Comparison of ENCODE assay signal across 9 cellular contexts in genomic region chr19:51712461-51713081, GRCh38. TPM values are rescaled to one million over a fixed set of nuclear protein-coding genes. Genes with fewer than 3 reads are reported as not detected.
DNase-seq lines count a peak whose midpoint lies in the region; ATAC-seq, FAIRE-seq and TF ChIP-seq lines count a peak whose summit lies in the region.
"Had no signal": no experiment of that assay in that cellular context is flagged by ENCODE, and none has a peak within 500 bp of the region (broad histone marks: within the 10 kb centered on the region; RNA-seq: fewer than 3 reads in every experiment).

No MANE protein-coding gene starts in this region.

- H3K9ac ChIP-seq in H1 (replicated peaks in 1 of 4; ENCODE audit: extremely low read depth in 1 of 4, low read depth in 3 of 4, low read length in 3 of 4) (no peak overlapping the region), colonic mucosa (ENCODE audit: low read depth in 2 of 2, low read length in 2 of 2) (no peak overlapping the region)

- TF ChIP-seq RAD21 in H1 (IDR thresholded peaks at IDR 0.05 in 1 of 2, conservative IDR thresholded peaks at IDR 0.05 in 1 of 2; ENCODE audit: low read depth in 2 of 2, low read length in 2 of 2), result peak; percentile 65 to 73

- POLR2A ChIA-PET in activated CD8-positive, alpha-beta T cell treated with anti-CD3 and anti-CD28 coated beads for 36 hours (lab: Charles Lee), result interaction anchor here (0.6 kb wide), 1 partner anchor 11 kb away, joined by 3 read pairs; no protein-coding TSS in a partner anchor
- POLR2A ChIA-PET in activated CD8-positive, alpha-beta T cell treated with anti-CD3 and anti-CD28 coated beads, Interleukin-2, amount 10 ng/mL, durations not matched to agents 7 days and 5 days (lab: Charles Lee), result no interaction called here
- POLR2A ChIA-PET in H1 (lab: Charles Lee; ENCODE audit: partially characterized antibody), result no interaction called here

- TF ChIP-seq CTCF in activated CD8-positive, alpha-beta T cell treated with anti-CD3 and anti-CD28 coated beads for 36 hours (IDR thresholded peaks at IDR 0.05), result peak; percentile 56
- peak; percentile 73 to 80 (median 79) for TF ChIP-seq CTCF in H1 (IDR thresholded peaks at IDR 0.05; ENCODE audit: control extremely low read depth in 1 of 3, insufficient read depth in 1 of 3, low read depth in 1 of 3, low read length in 3 of 3)
- TF ChIP-seq CTCF in colonic mucosa (IDR thresholded peaks at IDR 0.05), result no peak

- no peaks in the 10 kb centered on the region for H3K79me2 ChIP-seq in H1 (ENCODE audit: control insufficient read depth in 1 of 2, insufficient read depth in 2 of 2, low read length in 2 of 2)

- H3K27me3 ChIP-seq in H1 (replicated peaks in 1 of 4; ENCODE audit: control insufficient read depth in 3 of 4, extremely low read depth in 1 of 4, insufficient read depth in 3 of 4, low read length in 3 of 4) (peaks cover 0 to 3% (median 0%) of the 10 kb centered on the region in 4 experiments; a peak in 4 of 7 replicates), colonic mucosa (no peaks in the 10 kb centered on the region)

- H3K4me1 ChIP-seq in H1 (replicated peaks in 1 of 4; ENCODE audit: control insufficient read depth in 3 of 4, insufficient read depth in 4 of 4, low read length in 3 of 4), result 0 out of 7 replicates have a peak, but pooled peaks cover 0 to 2% (median 0%) of the 10 kb centered on the region in 4 experiments
- no peaks in the 10 kb centered on the region for H3K4me1 ChIP-seq in colonic mucosa

- H4K91ac ChIP-seq in H1 (replicated peaks; ENCODE audit: insufficient read length, low read length), result no peak overlapping the region

- H2BK20ac ChIP-seq in H1 (ENCODE audit: low read length), result no peak overlapping the region

- no peak overlapping the region for H3K27ac Mint-ChIP-seq in activated CD8-positive, alpha-beta T cell treated with anti-CD3 and anti-CD28 coated beads for 36 hours
- H3K27ac Mint-ChIP-seq in activated CD8-positive, alpha-beta T cell treated with anti-CD3 and anti-CD28 coated beads, Interleukin-2, amount 10 ng/mL, durations not matched to agents 7 days and 5 days, result no peak overlapping the region
- no peak overlapping the region for H3K27ac Mint-ChIP-seq in stimulated activated naive B cell treated with anti-CD40 and anti-IgM and Interleukin-4, amounts not matched to agents 10 μg/mL and 1 μg/mL and 100 μg/mL, for 72 hours

- H3K9me3 ChIP-seq in H1 (ENCODE audit: insufficient read depth in 2 of 2, low read depth in 1 of 2, low read length in 1 of 2), result no peaks in the 10 kb centered on the region
- no peaks in the 10 kb centered on the region for H3K9me3 ChIP-seq in colonic mucosa

- no peak overlapping the region for H3K4ac ChIP-seq in H1 (replicated peaks; ENCODE audit: insufficient read length, low read depth, low read length)

- H4K20me1 ChIP-seq in H1 (replicated peaks in 1 of 2; ENCODE audit: control insufficient read depth in 1 of 2, insufficient read depth in 2 of 2, low read length in 2 of 2), result no peaks in the 10 kb centered on the region

- no peak overlapping the region for H3K56ac ChIP-seq in H1 (replicated peaks; ENCODE audit: insufficient read length, low read depth, low read length)

- H4K8ac ChIP-seq in H1 (ENCODE audit: extremely low read depth, insufficient read depth, low read length), result no peak overlapping the region; the same call in 1 of the 2 replicates

- FAIRE-seq in H1 (lab: Jason Lieb, UNC), result peak; percentile 79

- no peak overlapping the region for H2BK120ac ChIP-seq in H1 (replicated peaks; ENCODE audit: low read depth, low read length)

- intact Hi-C loops in activated CD8-positive, alpha-beta T cell treated with anti-CD3 and anti-CD28 coated beads for 36 hours (cut with micrococcal nuclease), result no loop called here
- intact Hi-C loops in colonic mucosa (cut with DNase I), result no loop called here

- H3K23ac ChIP-seq in H1 (ENCODE audit: insufficient read length), result no peak overlapping the region

- no peak overlapping the region for H2BK15ac ChIP-seq in H1 (ENCODE audit: low read length)

- DNase-seq in activated CD8-positive, alpha-beta T cell treated with anti-CD3 and anti-CD28 coated beads for 36 hours, result peak; percentile 27
- DNase-seq in activated CD8-positive, alpha-beta T cell treated with anti-CD3 and anti-CD28 coated beads, Interleukin-2, amount 10 ng/mL, durations not matched to agents 7 days and 5 days, result no peak
- DNase-seq in NCI-H774 (lab: John Stamatoyannopoulos, UW) (peak; percentile 21), H1 (ENCODE audit: low read depth in 1 of 2, low spot score in 2 of 2) (peak; percentile 51 to 57), colonic mucosa (no peak)
- no peak for DNase-seq in stimulated activated naive B cell treated with anti-CD40 and anti-IgM and Interleukin-4, amounts not matched to agents 10 μg/mL and 1 μg/mL and 100 μg/mL, for 72 hours

- no peak overlapping the region for H3K4me3 Mint-ChIP-seq in activated CD8-positive, alpha-beta T cell treated with anti-CD3 and anti-CD28 coated beads for 36 hours
- no peak overlapping the region for H3K4me3 Mint-ChIP-seq in activated CD8-positive, alpha-beta T cell treated with anti-CD3 and anti-CD28 coated beads, Interleukin-2, amount 10 ng/mL, durations not matched to agents 7 days and 5 days
- H3K4me3 Mint-ChIP-seq in stimulated activated naive B cell treated with anti-CD40 and anti-IgM and Interleukin-4, amounts not matched to agents 10 μg/mL and 1 μg/mL and 100 μg/mL, for 72 hours, result no peak overlapping the region

- no peak overlapping the region for H3K18ac ChIP-seq in H1 (ENCODE audit: extremely low read depth, low read length)

- H3K4me1 Mint-ChIP-seq in activated CD8-positive, alpha-beta T cell treated with anti-CD3 and anti-CD28 coated beads for 36 hours (ENCODE audit: low read depth), result no peaks in the 10 kb centered on the region
- no peaks in the 10 kb centered on the region for H3K4me1 Mint-ChIP-seq in activated CD8-positive, alpha-beta T cell treated with anti-CD3 and anti-CD28 coated beads, Interleukin-2, amount 10 ng/mL, durations not matched to agents 7 days and 5 days (ENCODE audit: low read depth)
- peaks cover 13 to 19% of the 10 kb centered on the region in 2 donors for H3K4me1 Mint-ChIP-seq in stimulated activated naive B cell treated with anti-CD40 and anti-IgM and Interleukin-4, amounts not matched to agents 10 μg/mL and 1 μg/mL and 100 μg/mL, for 72 hours

- no peak overlapping the region for H2AFZ ChIP-seq in H1 (ENCODE audit: low read length)

- no peak overlapping the region; the same call in 1 of the 2 replicates for H2BK12ac ChIP-seq in H1 (ENCODE audit: low read depth, low read length)

- H3K27ac ChIP-seq in H1 (ENCODE audit: low read depth, low read length), result no peak overlapping the region
- no peak overlapping the region for H3K27ac ChIP-seq in colonic mucosa
- H3K27ac ChIP-seq: epithelial cell of prostate had no signal

- no peaks in the 10 kb centered on the region for H3K36me3 Mint-ChIP-seq in activated CD8-positive, alpha-beta T cell treated with anti-CD3 and anti-CD28 coated beads for 36 hours (ENCODE audit: low read depth)
- H3K36me3 Mint-ChIP-seq in activated CD8-positive, alpha-beta T cell treated with anti-CD3 and anti-CD28 coated beads, Interleukin-2, amount 10 ng/mL, durations not matched to agents 7 days and 5 days (ENCODE audit: low read depth), result no peaks in the 10 kb centered on the region
- H3K36me3 Mint-ChIP-seq in stimulated activated naive B cell treated with anti-CD40 and anti-IgM and Interleukin-4, amounts not matched to agents 10 μg/mL and 1 μg/mL and 100 μg/mL, for 72 hours, result peaks cover under 1 to 5% of the 10 kb centered on the region in 2 donors

- no peaks in the 10 kb centered on the region for H3K79me1 ChIP-seq in H1 (ENCODE audit: low read depth, low read length)

- no peak overlapping the region for H3K4me2 ChIP-seq in H1 (ENCODE audit: insufficient read depth in 1 of 2, low read depth in 2 of 2, low read length in 2 of 2)

- H3K23me2 ChIP-seq in H1 (ENCODE audit: low read depth, low read length), result peaks cover 2% of the 10 kb centered on the region; the same call in 1 of the 2 replicates

- WGBS in H1 (ENCODE audit: extremely low coverage in 1 of 2, insufficient coverage in 1 of 2, insufficient read length in 1 of 2, insufficient replicate concordance in 2 of 2, low coverage in 1 of 2, low lambda C conversion rate in 2 of 2, missing lambda C conversion rate in 1 of 2), 2 experiments, result 43% methylated on average over 9 of the region's 9 CpGs; no CpG with 5 or more reads in 1 of the 2 experiments

- no peak overlapping the region for H4K5ac ChIP-seq in H1 (ENCODE audit: insufficient read length, low read depth, low read length)

- H3K4me3 ChIP-seq in H1 (ENCODE audit: extremely low read depth in 1 of 4, insufficient read depth in 2 of 4, low read depth in 3 of 4, low read length in 4 of 4) (no peak overlapping the region), colonic mucosa (no peak overlapping the region)

- no peaks in the 10 kb centered on the region for H3K9me3 Mint-ChIP-seq in activated CD8-positive, alpha-beta T cell treated with anti-CD3 and anti-CD28 coated beads for 36 hours
- no peaks in the 10 kb centered on the region for H3K9me3 Mint-ChIP-seq in activated CD8-positive, alpha-beta T cell treated with anti-CD3 and anti-CD28 coated beads, Interleukin-2, amount 10 ng/mL, durations not matched to agents 7 days and 5 days (ENCODE audit: insufficient read depth)
- peaks cover 8 to 10% of the 10 kb centered on the region in 2 donors for H3K9me3 Mint-ChIP-seq in stimulated activated naive B cell treated with anti-CD40 and anti-IgM and Interleukin-4, amounts not matched to agents 10 μg/mL and 1 μg/mL and 100 μg/mL, for 72 hours

- H3K27me3 Mint-ChIP-seq in activated CD8-positive, alpha-beta T cell treated with anti-CD3 and anti-CD28 coated beads for 36 hours, result peaks cover 8% of the 10 kb centered on the region
- peaks cover 17% of the 10 kb centered on the region for H3K27me3 Mint-ChIP-seq in activated CD8-positive, alpha-beta T cell treated with anti-CD3 and anti-CD28 coated beads, Interleukin-2, amount 10 ng/mL, durations not matched to agents 7 days and 5 days (ENCODE audit: low read depth)
- peaks cover 8 to 12% of the 10 kb centered on the region in 2 donors for H3K27me3 Mint-ChIP-seq in stimulated activated naive B cell treated with anti-CD40 and anti-IgM and Interleukin-4, amounts not matched to agents 10 μg/mL and 1 μg/mL and 100 μg/mL, for 72 hours

- H2AK5ac ChIP-seq in H1 (ENCODE audit: low read depth, low read length), result no peak overlapping the region; the same call in 1 of the 2 replicates

- no peak overlapping the region for H3K14ac ChIP-seq in H1 (ENCODE audit: insufficient read length)

- no peak for TF ChIP-seq POLR2A in H1 (IDR thresholded peaks at IDR 0.05; ENCODE audit: control extremely low read depth in 1 of 2, low read depth in 2 of 2, low read length in 2 of 2)

- TF ChIP-seq EP300 in H1 (IDR thresholded peaks at IDR 0.05; ENCODE audit: borderline replicate concordance in 1 of 2, low read depth in 2 of 2, low read length in 2 of 2), result no peak

- no peak overlapping the region for H2BK5ac ChIP-seq in H1 (ENCODE audit: low read depth, low read length)

- CTCF ChIA-PET in activated CD8-positive, alpha-beta T cell treated with anti-CD3 and anti-CD28 coated beads for 36 hours (lab: Charles Lee), result no interaction called here
- CTCF ChIA-PET in activated CD8-positive, alpha-beta T cell treated with anti-CD3 and anti-CD28 coated beads, Interleukin-2, amount 10 ng/mL, durations not matched to agents 7 days and 5 days (lab: Charles Lee), result no interaction called here
- CTCF ChIA-PET in H1 (lab: Charles Lee; ENCODE audit: partially characterized antibody), result interaction anchor here (0.5 to 2.7 kb wide), 7 partner anchors 8 to 65 kb away, joined by 3 to 13 read pairs (median 3); no protein-coding TSS in a partner anchor

- ATAC-seq in activated CD8-positive, alpha-beta T cell treated with anti-CD3 and anti-CD28 coated beads for 36 hours, result peak; percentile 42
- ATAC-seq in activated CD8-positive, alpha-beta T cell treated with anti-CD3 and anti-CD28 coated beads, Interleukin-2, amount 10 ng/mL, durations not matched to agents 7 days and 5 days, result no peak
- ATAC-seq in stimulated activated naive B cell treated with anti-CD40 and anti-IgM and Interleukin-4, amounts not matched to agents 10 μg/mL and 1 μg/mL and 100 μg/mL, for 72 hours (replicated peaks), result peak; percentile 31 to 55
- ATAC-seq in GM21423 (IDR thresholded peaks at IDR 0.05; ENCODE audit: unreplicated experiment) (no peak), HG03571 (IDR thresholded peaks at IDR 0.05; ENCODE audit: unreplicated experiment) (no peak)

- no peaks in the 10 kb centered on the region for H3K36me3 ChIP-seq in H1 (ENCODE audit: control insufficient read depth in 2 of 4, insufficient read depth in 4 of 4, low read length in 3 of 4)
- H3K36me3 ChIP-seq in colonic mucosa, result no peaks in the 10 kb centered on the region

RNA-seq across cellular contexts. Expression of gene HAS1, which starts 11.2 kb away (rescaled TPM):
- total RNA-seq in activated CD8-positive, alpha-beta T cell treated with anti-CD3 and anti-CD28 coated beads for 36 hours, result not detected
- not detected for total RNA-seq in activated CD8-positive, alpha-beta T cell treated with anti-CD3 and anti-CD28 coated beads, Interleukin-2, amount 10 ng/mL, durations not matched to agents 7 days and 5 days
- 0.19 TPM in 1 of 2 replicates, not detected in the other for total RNA-seq in H1 (2021; fragmentation: NEBNext Ultra II Directional; extraction: Animal tissue kit (Norgen Biotek cat#: 25700))
- polyA plus RNA-seq in H1 (2011; rRNA removed), result 1.5 and 1.9 TPM in 2 replicates
- polyA plus RNA-seq in H1 (2011; cell fraction: cytosol; rRNA removed), result 1.2 TPM
- polyA plus RNA-seq in H1 (2011; cell fraction: nucleus; rRNA removed), result 1.6 TPM
- polyA plus RNA-seq in H1 (2012, experiment 1 of 2), result 0.76 to 1.2 TPM (median 1.00 TPM) in 4 replicates
- 1.2 TPM for polyA plus RNA-seq in H1 (2012, experiment 2 of 2)
- polyA plus RNA-seq in H1 (2013, experiment 1 of 2), result 0.51 TPM
- 0.28 TPM for polyA plus RNA-seq in H1 (2013, experiment 2 of 2)
- polyA minus RNA-seq in H1 (2011; rRNA and poly(A)+ RNA removed), result 0.19 and 0.32 TPM in 2 replicates
- polyA minus RNA-seq in H1 (2011; cell fraction: cytosol; rRNA and poly(A)+ RNA removed), result not detected
- 1.5 TPM for polyA minus RNA-seq in H1 (2011; cell fraction: nucleus; rRNA and poly(A)+ RNA removed)
- total RNA-seq in colonic mucosa, result under 1 TPM in 1 of 2 donors, not detected in 1; 0.40 TPM

RNA-seq across cellular contexts. Expression of gene SPACA6, which starts 19.4 kb away (rescaled TPM):
- total RNA-seq in activated CD8-positive, alpha-beta T cell treated with anti-CD3 and anti-CD28 coated beads for 36 hours, result 1 to 10 TPM; 2.4 to 4.6 TPM
- 1 to 10 TPM; 1.2 to 2.2 TPM for total RNA-seq in activated CD8-positive, alpha-beta T cell treated with anti-CD3 and anti-CD28 coated beads, Interleukin-2, amount 10 ng/mL, durations not matched to agents 7 days and 5 days
- total RNA-seq in H1 (2021; fragmentation: NEBNext Ultra II Directional; extraction: Animal tissue kit (Norgen Biotek cat#: 25700)), result 4.1 and 7.5 TPM in 2 replicates
- polyA plus RNA-seq in H1 (2011; rRNA removed), result 7.1 and 9.7 TPM in 2 replicates
- 8.5 TPM for polyA plus RNA-seq in H1 (2011; cell fraction: cytosol; rRNA removed)
- polyA plus RNA-seq in H1 (2011; cell fraction: nucleus; rRNA removed), result 23.1 TPM
- polyA plus RNA-seq in H1 (2012, experiment 1 of 2), result 6.3 to 8.0 TPM (median 7.3 TPM) in 4 replicates
- 6.1 TPM for polyA plus RNA-seq in H1 (2012, experiment 2 of 2)
- polyA plus RNA-seq in H1 (2013, experiment 1 of 2), result 4.7 TPM
- polyA plus RNA-seq in H1 (2013, experiment 2 of 2), result 4.4 TPM
- 1.3 and 2.3 TPM in 2 replicates for polyA minus RNA-seq in H1 (2011; rRNA and poly(A)+ RNA removed)
- polyA minus RNA-seq in H1 (2011; cell fraction: cytosol; rRNA and poly(A)+ RNA removed), result 1.4 TPM
- 7.4 TPM for polyA minus RNA-seq in H1 (2011; cell fraction: nucleus; rRNA and poly(A)+ RNA removed)
- 1 to 10 TPM; 3.0 to 4.3 TPM for total RNA-seq in colonic mucosa

RNA-seq across cellular contexts. Expression of gene FPR1, which starts 39.1 kb away (rescaled TPM):
- not detected for total RNA-seq in activated CD8-positive, alpha-beta T cell treated with anti-CD3 and anti-CD28 coated beads for 36 hours
- total RNA-seq in activated CD8-positive, alpha-beta T cell treated with anti-CD3 and anti-CD28 coated beads, Interleukin-2, amount 10 ng/mL, durations not matched to agents 7 days and 5 days, result not detected
- total RNA-seq in H1 (2021; fragmentation: NEBNext Ultra II Directional; extraction: Animal tissue kit (Norgen Biotek cat#: 25700)), result not detected in 2 replicates
- polyA plus RNA-seq in H1 (2011; rRNA removed), result 0.11 TPM in 1 of 2 replicates, not detected in the other
- polyA plus RNA-seq in H1 (2011; cell fraction: cytosol; rRNA removed), result not detected
- not detected for polyA plus RNA-seq in H1 (2011; cell fraction: nucleus; rRNA removed)
- not detected in 4 replicates for polyA plus RNA-seq in H1 (2012, experiment 1 of 2)
- not detected for polyA plus RNA-seq in H1 (2012, experiment 2 of 2)
- polyA plus RNA-seq in H1 (2013, experiment 1 of 2), result not detected
- not detected for polyA plus RNA-seq in H1 (2013, experiment 2 of 2)
- not detected in 2 replicates for polyA minus RNA-seq in H1 (2011; rRNA and poly(A)+ RNA removed)
- not detected for polyA minus RNA-seq in H1 (2011; cell fraction: cytosol; rRNA and poly(A)+ RNA removed)
- not detected for polyA minus RNA-seq in H1 (2011; cell fraction: nucleus; rRNA and poly(A)+ RNA removed)
- 1 to 10 TPM in 1 of 2 donors, under 1 TPM in 1; 0.69 to 2.5 TPM for total RNA-seq in colonic mucosa

RNA-seq across cellular contexts. Expression of gene FPR2, which starts 48.4 kb away (rescaled TPM):
- total RNA-seq in activated CD8-positive, alpha-beta T cell treated with anti-CD3 and anti-CD28 coated beads for 36 hours, result not detected
- not detected for total RNA-seq in activated CD8-positive, alpha-beta T cell treated with anti-CD3 and anti-CD28 coated beads, Interleukin-2, amount 10 ng/mL, durations not matched to agents 7 days and 5 days
- not detected in 2 replicates for total RNA-seq in H1 (2021; fragmentation: NEBNext Ultra II Directional; extraction: Animal tissue kit (Norgen Biotek cat#: 25700))
- 0.05 and 0.17 TPM in 2 replicates for polyA plus RNA-seq in H1 (2011; rRNA removed)
- 0.10 TPM for polyA plus RNA-seq in H1 (2011; cell fraction: cytosol; rRNA removed)
- polyA plus RNA-seq in H1 (2011; cell fraction: nucleus; rRNA removed), result 0.26 TPM
- polyA plus RNA-seq in H1 (2012, experiment 1 of 2), result 0.24 to 0.52 TPM in 2 of 4 replicates, not detected in the others
- polyA plus RNA-seq in H1 (2012, experiment 2 of 2), result not detected
- 0.49 TPM for polyA plus RNA-seq in H1 (2013, experiment 1 of 2)
- polyA plus RNA-seq in H1 (2013, experiment 2 of 2), result 0.53 TPM
- 0.63 and 0.71 TPM in 2 replicates for polyA minus RNA-seq in H1 (2011; rRNA and poly(A)+ RNA removed)
- not detected for polyA minus RNA-seq in H1 (2011; cell fraction: cytosol; rRNA and poly(A)+ RNA removed)
- not detected for polyA minus RNA-seq in H1 (2011; cell fraction: nucleus; rRNA and poly(A)+ RNA removed)
- 1 to 10 TPM in 1 of 2 donors, under 1 TPM in 1; 0.47 to 1.1 TPM for total RNA-seq in colonic mucosa

Comparison
In these comparisons a context has a peak if more than half of its experiments do, and no peak if none do; other contexts are left out.
1. ATAC-seq: peak in activated CD8-positive, alpha-beta T cell treated with anti-CD3 and anti-CD28 coated beads for 36 hours (single experiment) and stimulated activated naive B cell treated with anti-CD40 and anti-IgM and Interleukin-4, amounts not matched to agents 10 μg/mL and 1 μg/mL and 100 μg/mL, for 72 hours (2 of 2); none in activated CD8-positive, alpha-beta T cell treated with anti-CD3 and anti-CD28 coated beads, Interleukin-2, amount 10 ng/mL, durations not matched to agents 7 days and 5 days (single experiment), GM21423 (single experiment) and HG03571 (single experiment).
2. DNase-seq: peak in activated CD8-positive, alpha-beta T cell treated with anti-CD3 and anti-CD28 coated beads for 36 hours (single experiment), NCI-H774 (single experiment) and H1 (2 of 2); none in activated CD8-positive, alpha-beta T cell treated with anti-CD3 and anti-CD28 coated beads, Interleukin-2, amount 10 ng/mL, durations not matched to agents 7 days and 5 days (single experiment), stimulated activated naive B cell treated with anti-CD40 and anti-IgM and Interleukin-4, amounts not matched to agents 10 μg/mL and 1 μg/mL and 100 μg/mL, for 72 hours (single experiment) and colonic mucosa (single experiment).